ENCODE assay signal across 16 cellular contexts in genomic region chr16:80092686-80093085, GRCh38.
"Had no signal": no experiment of that assay in that cellular context is flagged by ENCODE, and none has a peak within 500 bp of the region (broad histone marks: within the 10 kb centered on the region; RNA-seq: fewer than 3 reads in every experiment).

No MANE protein-coding gene starts in this region.

- H3K27ac ChIP-seq: coronary artery, lower lobe of right lung, neutrophil, spleen had no signal

- ATAC-seq: activated naive CD8-positive, alpha-beta T cell treated with anti-CD3 and anti-CD28 coated beads, Interleukin-2, amount 50 U/mL, for 24 hours; lower lobe of right lung; naive thymus-derived CD8-positive, alpha-beta T cell; right cardiac atrium; stimulated activated naive B cell treated with anti-CD40 and anti-IgM and Interleukin-4, amounts not matched to agents 10 μg/mL and 1 μg/mL and 100 μg/mL, for 72 hours had no signal

- DNase-seq: activated CD4-positive, alpha-beta memory T cell treated with anti-CD3 and anti-CD28 coated beads for 36 hours; activated naive CD4-positive, alpha-beta T cell treated with Interleukin-2 at 50 U/mL for 16 hours; activated naive CD8-positive, alpha-beta T cell treated with anti-CD3 and anti-CD28 coated beads, Interleukin-2, amount 50 U/mL, for 24 hours; central memory CD4-positive, alpha-beta T cell; effector memory CD4-positive, alpha-beta T cell; glutamatergic neuron; lower lobe of right lung; naive thymus-derived CD8-positive, alpha-beta T cell; posterior cingulate gyrus; right cardiac atrium; spleen; stimulated activated CD4-positive, alpha-beta T cell treated with anti-CD3 and anti-CD28 coated beads, Interleukin-1b, Interleukin-23, amount 100 ng/mL, for 48 hours; stimulated activated naive B cell treated with anti-CD40 and anti-IgM and Interleukin-4, amounts not matched to agents 10 μg/mL and 1 μg/mL and 100 μg/mL, for 72 hours; SW 1271 had no signal

- H3K4me3 ChIP-seq: coronary artery, lower lobe of right lung, spleen had no signal
